In genomic region chr2:38214209-38214717, GRCh38 we compare ENCODE assay signal across 13 cellular contexts.
DNase-seq lines count a peak whose midpoint lies in the region; ATAC-seq and TF ChIP-seq lines count a peak whose summit lies in the region.
"Had no signal": no experiment of that assay in that cellular context is flagged by ENCODE, and none has a peak within 500 bp of the region (broad histone marks: within the 10 kb centered on the region; RNA-seq: fewer than 3 reads in every experiment).

No MANE protein-coding gene starts in this region.

- peaks cover 15% of the 10 kb centered on the region for H3K27me3 Mint-ChIP-seq in activated CD4-positive, alpha-beta T cell treated with anti-CD3 and anti-CD28 coated beads, Interleukin-2, amount 10 ng/mL, durations not matched to agents 24 days and 14 days
- H3K27me3 Mint-ChIP-seq in naive thymus-derived CD4-positive, alpha-beta T cell, result peaks cover 10 to 22% (median 13%) of the 10 kb centered on the region in 5 donors

- H3K27ac ChIP-seq in VCaP (peak overlapping the region; percentile 29; the same call in 1 of the 2 replicates), esophagus squamous epithelium (peak overlapping the region in 2 of 4 donors; percentile 18 to 47)
- H3K27ac ChIP-seq in naive thymus-derived CD4-positive, alpha-beta T cell (ENCODE audit: low read depth, low read length), result no peak overlapping the region
- H3K27ac ChIP-seq in effector memory CD4-positive, alpha-beta T cell (ENCODE audit: insufficient read depth, low read length, poor library complexity, severe bottlenecking), result no peak overlapping the region
- H3K27ac ChIP-seq: parathyroid adenoma had no signal

- ATAC-seq in naive thymus-derived CD4-positive, alpha-beta T cell, result peak; percentile 54

- H3K4me3 Mint-ChIP-seq in activated CD4-positive, alpha-beta T cell treated with anti-CD3 and anti-CD28 coated beads, Interleukin-2, amount 10 ng/mL, durations not matched to agents 24 days and 14 days, result no peak overlapping the region
- H3K4me3 Mint-ChIP-seq in naive thymus-derived CD4-positive, alpha-beta T cell, result no peak overlapping the region

- H3K36me3 ChIP-seq in naive thymus-derived CD4-positive, alpha-beta T cell (ENCODE audit: control insufficient read depth in 2 of 3, insufficient read depth in 3 of 3, low read length in 3 of 3), result no peaks in the 10 kb centered on the region
- H3K36me3 ChIP-seq in effector memory CD4-positive, alpha-beta T cell (ENCODE audit: control insufficient read depth, insufficient read depth, low read length), result no peaks in the 10 kb centered on the region
- H3K36me3 ChIP-seq in esophagus squamous epithelium, result no peaks in the 10 kb centered on the region

- H3K4me3 ChIP-seq in naive thymus-derived CD4-positive, alpha-beta T cell (ENCODE audit: low read length), result no peak overlapping the region
- no peak overlapping the region for H3K4me3 ChIP-seq in effector memory CD4-positive, alpha-beta T cell (ENCODE audit: insufficient read depth, low read depth, low read length, poor library complexity, severe bottlenecking)
- H3K4me3 ChIP-seq in esophagus squamous epithelium, result no peak overlapping the region

- intact Hi-C loops in activated CD4-positive, alpha-beta T cell treated with anti-CD3 and anti-CD28 coated beads, Interleukin-2, amount 10 ng/mL, durations not matched to agents 24 days and 14 days (cut with micrococcal nuclease), result no loop called here
- intact Hi-C loops in naive thymus-derived CD4-positive, alpha-beta T cell (cut with micrococcal nuclease), result no loop called here
- intact Hi-C loops in esophagus squamous epithelium (cut with DNase I), result no loop called here

- 52 to 81% methylated on average over 5 of the region's 5 CpGs for WGBS in esophagus squamous epithelium, 2 donors

- H3K36me3 Mint-ChIP-seq in activated CD4-positive, alpha-beta T cell treated with anti-CD3 and anti-CD28 coated beads, Interleukin-2, amount 10 ng/mL, durations not matched to agents 24 days and 14 days (ENCODE audit: low read depth), result no peaks in the 10 kb centered on the region
- peaks cover 0 to 5% (median 0%) of the 10 kb centered on the region in 5 donors for H3K36me3 Mint-ChIP-seq in naive thymus-derived CD4-positive, alpha-beta T cell

- peak; percentile 64 for DNase-seq in activated CD4-positive, alpha-beta T cell treated with anti-CD3 and anti-CD28 coated beads, Interleukin-2, amount 10 ng/mL, durations not matched to agents 24 days and 14 days
- DNase-seq in activated CD4-positive, alpha-beta T cell treated with anti-CD3 and anti-CD28 coated beads for 1 hour, result no peak
- DNase-seq in Daoy (ENCODE audit: low read depth) (peak; percentile 53), esophagus squamous epithelium (lab: John Stamatoyannopoulos, UW) (no peak)
- DNase-seq in naive thymus-derived CD4-positive, alpha-beta T cell, result peak in 1 of 9 donors; percentile 6
- no peak for DNase-seq in effector memory CD4-positive, alpha-beta T cell
- DNase-seq in activated CD8-positive, alpha-beta memory T cell treated with anti-CD3 and anti-CD28 coated beads, Interleukin-2, amount 50 U/mL, for 48 hours, result no peak
- DNase-seq: ACHN; activated effector memory CD4-positive, alpha-beta T cell treated with Interleukin-2 at 50 U/mL for 16 hours; NCI-H748 treated with DMSO at 0.1 percent for 48 hours; Right ventricle myocardium superior had no signal

- TF ChIP-seq POLR2A in esophagus squamous epithelium (IDR thresholded peaks at IDR 0.05), result no peak

- TF ChIP-seq CTCF in VCaP (conservative IDR thresholded peaks at IDR 0.05), result no peak
- TF ChIP-seq CTCF in esophagus squamous epithelium (IDR thresholded peaks at IDR 0.05), result no peak

- H3K4me1 ChIP-seq in naive thymus-derived CD4-positive, alpha-beta T cell (ENCODE audit: control insufficient read depth in 2 of 2, insufficient read depth in 2 of 2, low read length in 2 of 2), result peaks cover 0 to 4% of the 10 kb centered on the region in 2 donors
- H3K4me1 ChIP-seq in effector memory CD4-positive, alpha-beta T cell (ENCODE audit: control insufficient read depth, insufficient read depth, low read length, poor library complexity, severe bottlenecking), result no peaks in the 10 kb centered on the region
- H3K4me1 ChIP-seq in esophagus squamous epithelium, result peaks cover 0 to 20% (median 0%) of the 10 kb centered on the region in 3 donors
- H3K4me1 ChIP-seq: parathyroid adenoma had no signal

- no peaks in the 10 kb centered on the region for H3K27me3 ChIP-seq in naive thymus-derived CD4-positive, alpha-beta T cell (ENCODE audit: control insufficient read depth in 2 of 2, insufficient read depth in 2 of 2, low read length in 2 of 2)
- no peaks in the 10 kb centered on the region for H3K27me3 ChIP-seq in effector memory CD4-positive, alpha-beta T cell (replicated peaks; ENCODE audit: control insufficient read depth, insufficient read depth, low read length, poor library complexity, severe bottlenecking)
- H3K27me3 ChIP-seq in esophagus squamous epithelium, result peaks cover 0 to 17% (median 0%) of the 10 kb centered on the region in 4 donors

- H3K4me1 Mint-ChIP-seq in activated CD4-positive, alpha-beta T cell treated with anti-CD3 and anti-CD28 coated beads, Interleukin-2, amount 10 ng/mL, durations not matched to agents 24 days and 14 days, result peaks cover 11% of the 10 kb centered on the region
- peaks cover 5 to 15% (median 11%) of the 10 kb centered on the region in 7 donors for H3K4me1 Mint-ChIP-seq in naive thymus-derived CD4-positive, alpha-beta T cell

- POLR2A ChIA-PET in naive thymus-derived CD4-positive, alpha-beta T cell (lab: Charles Lee), result no interaction called here

- CTCF ChIA-PET in naive thymus-derived CD4-positive, alpha-beta T cell (lab: Charles Lee), result no interaction called here

- H3K9me3 ChIP-seq in naive thymus-derived CD4-positive, alpha-beta T cell (ENCODE audit: control insufficient read depth in 2 of 3, low read length in 3 of 3), result no peaks in the 10 kb centered on the region
- H3K9me3 ChIP-seq in effector memory CD4-positive, alpha-beta T cell (ENCODE audit: control insufficient read depth, low read length), result no peaks in the 10 kb centered on the region
- H3K9me3 ChIP-seq in esophagus squamous epithelium, result no peaks in the 10 kb centered on the region

- H3K27ac Mint-ChIP-seq in activated CD4-positive, alpha-beta T cell treated with anti-CD3 and anti-CD28 coated beads, Interleukin-2, amount 10 ng/mL, durations not matched to agents 24 days and 14 days, result no peak overlapping the region
- peak overlapping the region in 3 of 9 donors; percentile 10 to 93 (median 28) for H3K27ac Mint-ChIP-seq in naive thymus-derived CD4-positive, alpha-beta T cell

- peaks cover 9% of the 10 kb centered on the region for H3K9me3 Mint-ChIP-seq in activated CD4-positive, alpha-beta T cell treated with anti-CD3 and anti-CD28 coated beads, Interleukin-2, amount 10 ng/mL, durations not matched to agents 24 days and 14 days
- H3K9me3 Mint-ChIP-seq in naive thymus-derived CD4-positive, alpha-beta T cell, result peaks cover 0 to 13% (median 5%) of the 10 kb centered on the region in 11 donors

Comparison
In these comparisons a context has a peak if more than half of its experiments do, and no peak if none do; other contexts are left out.
1. DNase-seq: peak in activated CD4-positive, alpha-beta T cell treated with anti-CD3 and anti-CD28 coated beads, Interleukin-2, amount 10 ng/mL, durations not matched to agents 24 days and 14 days (single experiment) and Daoy (single experiment); none in activated CD4-positive, alpha-beta T cell treated with anti-CD3 and anti-CD28 coated beads for 1 hour (single experiment), effector memory CD4-positive, alpha-beta T cell (0 of 3), esophagus squamous epithelium (single experiment) and activated CD8-positive, alpha-beta memory T cell treated with anti-CD3 and anti-CD28 coated beads, Interleukin-2, amount 50 U/mL, for 48 hours (single experiment).